Comparison of ENCODE assay signal across 8 cellular contexts in the genomic region with DNA sequence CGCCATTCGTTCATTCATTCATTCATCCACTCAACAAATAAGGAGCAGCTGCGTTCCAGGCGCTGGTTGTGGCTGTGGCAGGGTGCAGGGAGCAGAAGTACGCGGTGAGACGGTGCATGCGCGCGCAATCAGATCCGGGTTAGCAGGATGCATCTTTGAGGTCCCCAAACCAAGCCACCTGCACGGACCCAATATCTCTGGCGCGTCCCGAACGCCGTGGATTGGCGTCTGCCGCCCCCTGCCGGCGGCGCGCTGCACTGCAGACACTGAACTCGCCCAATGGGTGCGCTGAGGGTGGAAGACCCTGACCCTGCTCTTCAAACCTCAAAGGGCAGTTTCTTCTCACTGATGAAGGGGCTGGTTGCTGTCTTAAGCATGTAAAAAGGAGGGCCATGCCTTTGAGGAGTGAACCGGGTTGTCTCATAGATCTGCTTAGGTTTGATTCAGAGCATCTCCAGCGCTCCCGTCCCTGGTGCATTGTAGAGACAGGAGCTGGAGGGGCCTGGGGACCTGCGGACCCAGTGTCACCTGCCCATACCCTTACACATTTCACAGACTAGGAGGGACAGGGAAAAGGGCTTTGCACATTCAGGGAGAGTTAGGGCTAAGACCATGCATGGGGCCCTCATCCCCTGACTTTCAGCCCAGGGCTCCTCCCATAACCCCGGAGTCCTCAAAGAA.
A peak's percentile ranks its signal among the peaks of the same experiment; 100 is the strongest.
DNase-seq lines count a peak whose midpoint lies in the region; ATAC-seq and TF ChIP-seq lines count a peak whose summit lies in the region.

No MANE protein-coding gene starts in this region.

- ATAC-seq in GM18867 (IDR thresholded peaks at IDR 0.05; ENCODE audit: unreplicated experiment) (peak; percentile 71), GM21528 (IDR thresholded peaks at IDR 0.05; ENCODE audit: low FRiP score, unreplicated experiment) (no peak)

- in situ Hi-C loops in KBM-7 (cut with MboI; ENCODE audit: low pct_unique_long_range_greater_than_20kb, low sequenced_read_pairs) = loop anchor here (10.0 kb wide), 1 partner anchor 105 kb away; the partner anchor contains the start of gene RAMP3

- H3K4me3 Mint-ChIP-seq in brain = no peak overlapping the region

- H3K4me1 Mint-ChIP-seq in brain = no peaks in the 10 kb centered on the region

- H3K27ac Mint-ChIP-seq in brain = no peak overlapping the region

- DNase-seq in AG08395 (ENCODE audit: low spot score) = peak; percentile 61
- peak; percentile 66 for DNase-seq in KBM-7
- DNase-seq in UCSD-AML1 (lab: John Stamatoyannopoulos, UW; ENCODE audit: unreplicated experiment) = peak; percentile 28
- DNase-seq in inferior parietal cortex (ENCODE audit: extremely low spot score) = peak; percentile 75
- DNase-seq in stimulated activated CD4-positive, alpha-beta T cell treated with anti-CD3 and anti-CD28 coated beads, Interleukin-1b, Interleukin-23, amount 100 ng/mL, for 1 hour (ENCODE audit: low read depth in 2 of 2) = peak; percentile 24 to 65

- no peaks in the 10 kb centered on the region for H3K36me3 Mint-ChIP-seq in brain

- peaks cover 0 to 3% (median 0%) of the 10 kb centered on the region in 5 experiments for H3K9me3 Mint-ChIP-seq in brain

- H3K27me3 Mint-ChIP-seq in brain = peaks cover 11% of the 10 kb centered on the region

- peak; percentile 92 to 98 for TF ChIP-seq CTCF in brain (conservative IDR thresholded peaks at IDR 0.05)
